ENCODE assay signal across 2 cellular contexts in genomic region chr14:59484611-59485174, GRCh38.
TF ChIP-seq lines count a peak whose summit lies in the region.

No MANE protein-coding gene starts in this region.

TF ChIP-seq in HCT116, 20 proteins besides CTCF, POLR2A, EP300 and RAD21:
- TF ChIP-seq ZNF274 (IDR thresholded peaks at IDR 0.05; ENCODE audit: low read depth, low read length) = no peak
TF ChIP-seq in HCT116: peak in this region for 0.

TF ChIP-seq in HepG2, 621 proteins besides CTCF, POLR2A, EP300 and RAD21 (continues in another document):
- TF ChIP-seq, protein P1, sequence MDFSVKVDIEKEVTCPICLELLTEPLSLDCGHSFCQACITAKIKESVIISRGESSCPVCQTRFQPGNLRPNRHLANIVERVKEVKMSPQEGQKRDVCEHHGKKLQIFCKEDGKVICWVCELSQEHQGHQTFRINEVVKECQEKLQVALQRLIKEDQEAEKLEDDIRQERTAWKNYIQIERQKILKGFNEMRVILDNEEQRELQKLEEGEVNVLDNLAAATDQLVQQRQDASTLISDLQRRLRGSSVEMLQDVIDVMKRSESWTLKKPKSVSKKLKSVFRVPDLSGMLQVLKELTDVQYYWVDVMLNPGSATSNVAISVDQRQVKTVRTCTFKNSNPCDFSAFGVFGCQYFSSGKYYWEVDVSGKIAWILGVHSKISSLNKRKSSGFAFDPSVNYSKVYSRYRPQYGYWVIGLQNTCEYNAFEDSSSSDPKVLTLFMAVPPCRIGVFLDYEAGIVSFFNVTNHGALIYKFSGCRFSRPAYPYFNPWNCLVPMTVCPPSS (IDR thresholded peaks at IDR 0.05) = no peak
- TF ChIP-seq SMAD9 (CRISPR knock-in tag; IDR thresholded peaks at IDR 0.05) (0 out of 2 replicates have a peak, but pooled peaks have one; percentile 10), PLSCR1 (CRISPR knock-in tag; IDR thresholded peaks at IDR 0.05; ENCODE audit: borderline replicate concordance) (0 out of 2 replicates have a peak, but pooled peaks have one; percentile 7), ZSCAN21 (CRISPR knock-in tag; IDR thresholded peaks at IDR 0.05; ENCODE audit: borderline replicate concordance) (no peak), ZNF160 (CRISPR knock-in tag; IDR thresholded peaks at IDR 0.05) (no peak; the same call in 1 of the 2 replicates), ZNF768 (CRISPR knock-in tag; IDR thresholded peaks at IDR 0.05) (no peak), PRMT3 (CRISPR knock-in tag; IDR thresholded peaks at IDR 0.05; ENCODE audit: borderline replicate concordance, low read depth) (no peak), KAT7 (CRISPR knock-in tag; IDR thresholded peaks at IDR 0.05; ENCODE audit: borderline replicate concordance) (0 out of 2 replicates have a peak, but pooled peaks have one; percentile 24), THAP11 (CRISPR knock-in tag; IDR thresholded peaks at IDR 0.05) (peak; percentile 55; the same call in 1 of the 2 replicates), NR2F2 (IDR thresholded peaks at IDR 0.05; ENCODE audit: borderline replicate concordance, low read depth) (no peak), ZBTB38 (CRISPR knock-in tag; IDR thresholded peaks at IDR 0.05) (no peak), ZKSCAN8 (CRISPR knock-in tag; IDR thresholded peaks at IDR 0.05; ENCODE audit: borderline replicate concordance) (0 out of 2 replicates have a peak, but pooled peaks have one; percentile 16), JUNB (CRISPR knock-in tag; IDR thresholded peaks at IDR 0.05; ENCODE audit: borderline replicate concordance) (no peak), HNF4A (CRISPR knock-in tag; IDR thresholded peaks at IDR 0.05) (no peak), ZNF274 (CRISPR knock-in tag; IDR thresholded peaks at IDR 0.05) (no peak; the same call in 1 of the 2 replicates), NR2C2 (CRISPR knock-in tag; IDR thresholded peaks at IDR 0.05; ENCODE audit: borderline replicate concordance) (0 out of 2 replicates have a peak, but pooled peaks have one; percentile 39), HOXA5 (CRISPR knock-in tag; IDR thresholded peaks at IDR 0.05) (no peak; the same call in 1 of the 2 replicates), NR2F1 (CRISPR knock-in tag; IDR thresholded peaks at IDR 0.05) (peak in 1 of 2 experiments; percentile 57; a peak in 1 of 4 replicates), SAP130 (CRISPR knock-in tag; IDR thresholded peaks at IDR 0.05; ENCODE audit: low read depth) (no peak; the same call in 1 of the 2 replicates), ZNF773 (CRISPR knock-in tag; IDR thresholded peaks at IDR 0.05; ENCODE audit: borderline replicate concordance) (no peak), BHLHE40 (IDR thresholded peaks at IDR 0.05; ENCODE audit: low read length) (no peak), NR0B2 (CRISPR knock-in tag; IDR thresholded peaks at IDR 0.05) (no peak), THRA (CRISPR knock-in tag; IDR thresholded peaks at IDR 0.05; ENCODE audit: borderline replicate concordance) (no peak), HBP1 (CRISPR knock-in tag; IDR thresholded peaks at IDR 0.05; ENCODE audit: low read depth) (0 out of 2 replicates have a peak, but pooled peaks have one; percentile 49), ZSCAN9 (CRISPR knock-in tag; IDR thresholded peaks at IDR 0.05; ENCODE audit: borderline replicate concordance) (peak; percentile 15; the same call in 1 of the 2 replicates), ZSCAN29 (CRISPR knock-in tag; conservative IDR thresholded peaks at IDR 0.05) (no peak), PHF8 (CRISPR knock-in tag; IDR thresholded peaks at IDR 0.05) (peak; percentile 66; the same call in 1 of the 2 replicates), PTBP1 (IDR thresholded peaks at IDR 0.05; ENCODE audit: low read depth, low read length, poor library complexity, severe bottlenecking) (no peak), HNRNPLL (IDR thresholded peaks at IDR 0.05; ENCODE audit: low read depth, low read length, poor library complexity, severe bottlenecking) (peak; percentile 85), HIVEP1 (CRISPR knock-in tag; IDR thresholded peaks at IDR 0.05) (no peak), SNAI1 (CRISPR knock-in tag; IDR thresholded peaks at IDR 0.05; ENCODE audit: borderline replicate concordance) (no peak), PRPF4 (IDR thresholded peaks at IDR 0.05; ENCODE audit: low read depth, low read length, poor library complexity, severe bottlenecking) (no peak), FOXJ3 (CRISPR knock-in tag; IDR thresholded peaks at IDR 0.05; ENCODE audit: borderline replicate concordance) (0 out of 2 replicates have a peak, but pooled peaks have one; percentile 3), KDM3A (CRISPR knock-in tag; IDR thresholded peaks at IDR 0.05; ENCODE audit: low read depth) (no peak), GTF3A (CRISPR knock-in tag; conservative IDR thresholded peaks at IDR 0.05) (no peak), ZNF138 (CRISPR knock-in tag; IDR thresholded peaks at IDR 0.05; ENCODE audit: low read depth) (no peak), ZBTB7B (CRISPR knock-in tag; IDR thresholded peaks at IDR 0.05) (peak; percentile 74), SALL1 (CRISPR knock-in tag; IDR thresholded peaks at IDR 0.05) (no peak), ELF1 (CRISPR knock-in tag; IDR thresholded peaks at IDR 0.05) (no peak; the same call in 1 of the 2 replicates), RXRA (CRISPR knock-in tag; IDR thresholded peaks at IDR 0.05) (0 out of 2 replicates have a peak, but pooled peaks have one; percentile 2), DR1 (CRISPR knock-in tag; IDR thresholded peaks at IDR 0.05) (no peak), ASH2L (IDR thresholded peaks at IDR 0.05; ENCODE audit: insufficient read length, low read depth, low read length) (peak; percentile 68), KMT2B (CRISPR knock-in tag; IDR thresholded peaks at IDR 0.05) (peak; percentile 11; the same call in 1 of the 2 replicates), AGO1 (IDR thresholded peaks at IDR 0.05; ENCODE audit: low read depth, low read length, poor library complexity, severe bottlenecking) (no peak), REL (CRISPR knock-in tag; conservative IDR thresholded peaks at IDR 0.05) (no peak), ZNF615 (CRISPR knock-in tag; IDR thresholded peaks at IDR 0.05; ENCODE audit: borderline replicate concordance) (no peak), ATRX (CRISPR knock-in tag; IDR thresholded peaks at IDR 0.05; ENCODE audit: borderline replicate concordance) (no peak), HOXA7 (CRISPR knock-in tag; IDR thresholded peaks at IDR 0.05) (no peak), HMGXB3 (CRISPR knock-in tag; IDR thresholded peaks at IDR 0.05; ENCODE audit: borderline replicate concordance) (no peak), ARID4A (CRISPR knock-in tag; IDR thresholded peaks at IDR 0.05; ENCODE audit: borderline replicate concordance) (0 out of 2 replicates have a peak, but pooled peaks have one; percentile 21), NR2F6 (IDR thresholded peaks at IDR 0.05) (no peak; the same call in 1 of the 2 replicates), NR2F6 (CRISPR knock-in tag; IDR thresholded peaks at IDR 0.05) (no peak), MXI1 (IDR thresholded peaks at IDR 0.05; ENCODE audit: borderline replicate concordance, low read depth, low read length) (peak; percentile 40; the same call in 2 of the 3 replicates), HNRNPH1 (optimal IDR thresholded peaks at IDR 0.05; ENCODE audit: low read depth, low read length) (no peak), NFRKB (IDR thresholded peaks at IDR 0.05) (no peak), KMT2A (CRISPR knock-in tag; IDR thresholded peaks at IDR 0.05) (0 out of 2 replicates have a peak, but pooled peaks have one; percentile 69), SMAD1 (CRISPR knock-in tag; IDR thresholded peaks at IDR 0.05; ENCODE audit: borderline replicate concordance, low read depth) (0 out of 2 replicates have a peak, but pooled peaks have one; percentile 13)
- TF ChIP-seq, protein P2, sequence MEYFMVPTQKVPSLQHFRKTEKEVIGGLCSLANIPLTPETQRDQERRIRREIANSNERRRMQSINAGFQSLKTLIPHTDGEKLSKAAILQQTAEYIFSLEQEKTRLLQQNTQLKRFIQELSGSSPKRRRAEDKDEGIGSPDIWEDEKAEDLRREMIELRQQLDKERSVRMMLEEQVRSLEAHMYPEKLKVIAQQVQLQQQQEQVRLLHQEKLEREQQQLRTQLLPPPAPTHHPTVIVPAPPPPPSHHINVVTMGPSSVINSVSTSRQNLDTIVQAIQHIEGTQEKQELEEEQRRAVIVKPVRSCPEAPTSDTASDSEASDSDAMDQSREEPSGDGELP (IDR thresholded peaks at IDR 0.05; ENCODE audit: borderline replicate concordance, low read depth) = no peak
